In the genomic region with DNA sequence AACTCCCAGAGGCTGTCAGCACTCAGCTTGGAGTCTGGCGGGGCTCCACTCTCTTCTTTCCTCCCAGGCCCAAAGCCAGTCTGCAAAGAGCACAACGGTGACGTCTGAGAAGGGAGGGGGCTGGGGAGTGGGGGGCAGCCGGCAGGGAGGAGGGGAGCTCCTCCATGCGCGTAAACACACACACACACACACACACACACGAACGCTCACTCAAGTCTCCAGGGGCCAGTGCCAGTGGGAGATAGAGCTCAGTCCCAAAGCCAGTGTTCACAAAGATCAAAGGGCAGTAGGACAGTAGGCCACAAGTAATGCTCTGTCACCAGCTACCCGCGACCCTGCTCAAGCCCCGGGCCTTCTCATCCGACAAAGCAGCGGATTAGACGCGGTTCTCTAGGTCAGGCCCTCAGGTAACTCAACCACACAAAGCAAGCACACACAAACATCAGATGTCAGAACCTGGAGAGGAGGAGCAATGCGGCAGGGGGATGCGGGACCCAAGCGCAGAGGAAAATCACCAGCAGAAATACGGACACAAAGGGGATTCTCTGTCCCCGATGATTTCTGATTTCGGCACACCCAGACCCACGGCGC, we compare ENCODE assay signal across 8 cellular contexts. TPM values are rescaled to one million over a fixed set of nuclear protein-coding genes. Genes with fewer than 3 reads are reported as not detected.
DNase-seq lines count a peak whose midpoint lies in the region; ATAC-seq lines count a peak whose summit lies in the region.

No MANE protein-coding gene starts in this region.

- DNase-seq in EH (ENCODE audit: low read depth) (peak; percentile 40), RPMI7951 (ENCODE audit: low read depth) (peak; percentile 14), fibroblast of the conjunctiva (ENCODE audit: low read depth) (peak; percentile 36), myocyte (ENCODE audit: low read depth) (peak; percentile 22), ureter (ENCODE audit: low spot score) (peak; percentile 64), Karpas-422 (no peak), ACHN (no peak)

- no peak overlapping the region for H3K9ac ChIP-seq in Karpas-422 (ENCODE audit: low read length)

- no peaks in the 10 kb centered on the region for H3K27me3 ChIP-seq in Karpas-422 (ENCODE audit: low read length)

- no peak overlapping the region for H2AFZ ChIP-seq in Karpas-422 (ENCODE audit: low read length)

- no peaks in the 10 kb centered on the region for H3K9me3 ChIP-seq in Karpas-422 (ENCODE audit: low read length)

- no peak overlapping the region for H3K4me3 ChIP-seq in Karpas-422 (ENCODE audit: low read length)

- H3K27ac ChIP-seq in Karpas-422 (ENCODE audit: low read length) = no peak overlapping the region

- no peaks in the 10 kb centered on the region for H3K36me3 ChIP-seq in Karpas-422 (ENCODE audit: insufficient read depth, low read length)

- ATAC-seq in GM18870 (IDR thresholded peaks at IDR 0.05; ENCODE audit: unreplicated experiment) = no peak

- H3K9me2 ChIP-seq in Karpas-422 (replicated peaks; ENCODE audit: insufficient read depth, low read length) = no peaks in the 10 kb centered on the region

- no peaks in the 10 kb centered on the region for H4K20me1 ChIP-seq in Karpas-422 (ENCODE audit: insufficient read depth, low read depth, low read length)

- in situ Hi-C loops in ACHN (cut with HindIII; ENCODE audit: low pct_ligation_motif_present, low pct_unique_long_range_greater_than_20kb, low sequenced_read_pairs) = no loop called here

- peaks cover 16% of the 10 kb centered on the region for H3K4me1 ChIP-seq in Karpas-422 (ENCODE audit: low read length)

- H3K4me2 ChIP-seq in Karpas-422 (ENCODE audit: low read depth, low read length, poor library complexity, severe bottlenecking) = no peak overlapping the region

- no peaks in the 10 kb centered on the region for H3K79me2 ChIP-seq in Karpas-422 (ENCODE audit: low read length)

RNA-seq across cellular contexts. Expression of a gene that starts 19.9 kb away (rescaled TPM):
- total RNA-seq in RPMI7951 (2014; rRNA removed; shearing (Covaris generic)) = 29.3 and 35.6 TPM in 2 replicates
- total RNA-seq in myocyte (96.8 and 109 TPM in 2 replicates), ureter (40.6 TPM)
- polyA plus RNA-seq in myocyte (2012) = 83.5 TPM
- 0.11 and 1.0 TPM in 2 replicates for total RNA-seq in Karpas-422 (2014; rRNA removed; shearing (Covaris generic); ENCODE audit: low replicate concordance)

RNA-seq across cellular contexts. Expression of a gene that starts 52.9 kb away (rescaled TPM):
- not detected in 2 replicates for total RNA-seq in RPMI7951 (2014; rRNA removed; shearing (Covaris generic))
- total RNA-seq in myocyte (not detected in 2 replicates), ureter (not detected)
- 0.09 TPM for polyA plus RNA-seq in myocyte (2012)
- not detected in 2 replicates for total RNA-seq in Karpas-422 (2014; rRNA removed; shearing (Covaris generic); ENCODE audit: low replicate concordance)

Comparison
In these comparisons a context has a peak if more than half of its experiments do, and no peak if none do; other contexts are left out.
1. DNase-seq: peak in EH (single experiment), RPMI7951 (single experiment), fibroblast of the conjunctiva (single experiment), myocyte (single experiment) and ureter (single experiment); none in Karpas-422 (single experiment) and ACHN (single experiment).
2. RNA of a gene that starts 19.9 kb away (total RNA-seq): 96.8 to 109 TPM in myocyte, 40.6 TPM in ureter (single experiment) and 29.3 to 35.6 TPM in RPMI7951; 0.11 to 1.0 TPM in Karpas-422; every median in the first group is over 10 times any median in the second.